In the genomic region with DNA sequence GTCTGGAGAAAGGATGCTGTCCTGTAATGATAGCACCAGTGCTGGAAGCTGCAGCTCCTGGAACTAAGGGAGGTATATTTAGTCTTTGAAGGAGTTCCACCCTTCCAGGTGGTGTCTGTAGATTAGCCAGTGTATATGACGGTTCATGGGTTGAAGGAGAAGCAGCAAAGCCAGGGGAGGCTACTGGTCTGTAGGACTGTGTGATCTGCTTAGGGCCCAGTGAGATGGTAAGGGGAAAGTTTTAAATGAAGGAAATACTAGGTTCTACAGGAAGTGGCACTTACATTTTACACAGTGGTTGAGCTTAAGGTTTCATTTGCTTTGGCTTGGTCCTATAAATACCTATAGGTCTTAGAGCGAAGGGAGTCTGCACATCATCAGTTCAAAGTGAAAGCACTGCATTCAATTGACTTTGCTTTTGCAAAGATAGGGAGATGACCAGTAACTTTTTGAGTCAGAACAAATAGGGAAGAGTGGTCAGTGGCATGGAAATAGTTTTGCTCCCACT, we compare ENCODE assay signal across 11 cellular contexts. TPM values are rescaled to one million over a fixed set of nuclear protein-coding genes. Genes with fewer than 3 reads are reported as not detected.
DNase-seq lines count a peak whose midpoint lies in the region; ATAC-seq, FAIRE-seq and TF ChIP-seq lines count a peak whose summit lies in the region.
"Had no signal": no experiment of that assay in that cellular context is flagged by ENCODE, and none has a peak within 500 bp of the region (broad histone marks: within the 10 kb centered on the region; RNA-seq: fewer than 3 reads in every experiment).

No MANE protein-coding gene starts in this region.

- ATAC-seq in GM18498 (IDR thresholded peaks at IDR 0.05; ENCODE audit: unreplicated experiment) (peak; percentile 72), HG03159 (IDR thresholded peaks at IDR 0.05; ENCODE audit: unreplicated experiment) (peak; percentile 80), esophagus mucosa (no peak)

- peaks cover 47% of the 10 kb centered on the region for H3K4me1 Mint-ChIP-seq in activated naive CD8-positive, alpha-beta T cell treated with anti-CD3 and anti-CD28 coated beads for 36 hours

- peak overlapping the region; percentile 6 for H3K4me3 Mint-ChIP-seq in activated naive CD8-positive, alpha-beta T cell treated with anti-CD3 and anti-CD28 coated beads for 36 hours

- TF ChIP-seq POLR2A in adrenal gland (IDR thresholded peaks at IDR 0.05) = no peak

- peak overlapping the region; percentile 81 for H3K27ac Mint-ChIP-seq in activated naive CD8-positive, alpha-beta T cell treated with anti-CD3 and anti-CD28 coated beads for 36 hours

- peaks cover 34% of the 10 kb centered on the region for H3K36me3 Mint-ChIP-seq in activated naive CD8-positive, alpha-beta T cell treated with anti-CD3 and anti-CD28 coated beads for 36 hours

- no peak overlapping the region for H3K4me3 ChIP-seq in adrenal gland

- no peaks in the 10 kb centered on the region for H3K9me3 ChIP-seq in adrenal gland (replicated peaks in 1 of 3)

- intact Hi-C loops in adrenal gland (cut with DNase I) = loop anchor here (10.0 kb wide), 2 partner anchors 204 to 284 kb away; partner anchors contain the start of genes GORASP1 (in 1 of the 2) and TTC21A (in 1 of the 2)

- H3K4me1 ChIP-seq in adrenal gland (replicated peaks in 1 of 2) = peaks cover 14 to 20% of the 10 kb centered on the region in 2 donors

- H3K27me3 Mint-ChIP-seq in activated naive CD8-positive, alpha-beta T cell treated with anti-CD3 and anti-CD28 coated beads for 36 hours = no peaks in the 10 kb centered on the region

- TF ChIP-seq CTCF in GM20000 (IDR thresholded peaks at IDR 0.05; ENCODE audit: extremely low read depth, missing control alignments) = no peak
- no peak for TF ChIP-seq CTCF in D721Med (IDR thresholded peaks at IDR 0.05; ENCODE audit: insufficient read depth, missing control alignments)
- no peak for TF ChIP-seq CTCF in adrenal gland (IDR thresholded peaks at IDR 0.05)

- H3K27ac ChIP-seq in adrenal gland = no peak overlapping the region

- no peaks in the 10 kb centered on the region for H3K9me3 Mint-ChIP-seq in activated naive CD8-positive, alpha-beta T cell treated with anti-CD3 and anti-CD28 coated beads for 36 hours

- H3K27me3 ChIP-seq in adrenal gland = no peaks in the 10 kb centered on the region

- WGBS in adrenal gland, 4 donors = 92 to 99% (median 93%) methylated on average over 2 of the region's 2 CpGs

- H3K36me3 ChIP-seq in adrenal gland (replicated peaks in 1 of 2) = peaks cover 0 to 41% of the 10 kb centered on the region in 2 donors

- FAIRE-seq in D721Med (lab: Jason Lieb, UNC) = no peak

- DNase-seq in GM20000 (ENCODE audit: low spot score) (peak; percentile 74), D721Med (ENCODE audit: insufficient read length, low spot score) (no peak), adrenal gland (no peak), GM03348 (ENCODE audit: low spot score) (no peak)
- DNase-seq in activated naive CD8-positive, alpha-beta T cell treated with anti-CD3 and anti-CD28 coated beads for 36 hours = no peak
- DNase-seq: NCI-H226 had no signal

RNA-seq across cellular contexts. Expression of gene SLC25A38, which starts 5.6 kb away (rescaled TPM):
- 10 to 100 TPM; 43.2 to 44.1 TPM for total RNA-seq in activated naive CD8-positive, alpha-beta T cell treated with anti-CD3 and anti-CD28 coated beads for 36 hours
- total RNA-seq in adrenal gland = 10 to 100 TPM; 34.2 to 67.2 (median 48.1) TPM
- polyA plus RNA-seq in adrenal gland = 10 to 100 TPM; 38.3 to 70.6 (median 45.9) TPM
- total RNA-seq in esophagus mucosa = 8.6 TPM

RNA-seq across cellular contexts. Expression of gene RPSA, which starts 17.7 kb away (rescaled TPM):
- 1,000 to 10,000 TPM; 2,531 to 2,622 TPM for total RNA-seq in activated naive CD8-positive, alpha-beta T cell treated with anti-CD3 and anti-CD28 coated beads for 36 hours
- total RNA-seq in adrenal gland = 100 to 1,000 TPM; 525 to 928 (median 720) TPM
- 1,000 to 10,000 TPM; 1,002 to 1,751 (median 1,313) TPM for polyA plus RNA-seq in adrenal gland
- total RNA-seq in esophagus mucosa = 1,385 TPM

RNA-seq across cellular contexts. Expression of gene CCR8, which starts 59.3 kb away (rescaled TPM):
- total RNA-seq in activated naive CD8-positive, alpha-beta T cell treated with anti-CD3 and anti-CD28 coated beads for 36 hours = not detected
- total RNA-seq in adrenal gland (not detected), esophagus mucosa (0.16 TPM)
- polyA plus RNA-seq in adrenal gland = not detected
- total RNA-seq: renal cortical epithelial cell, temporal lobe had no signal
